In the genomic region with DNA sequence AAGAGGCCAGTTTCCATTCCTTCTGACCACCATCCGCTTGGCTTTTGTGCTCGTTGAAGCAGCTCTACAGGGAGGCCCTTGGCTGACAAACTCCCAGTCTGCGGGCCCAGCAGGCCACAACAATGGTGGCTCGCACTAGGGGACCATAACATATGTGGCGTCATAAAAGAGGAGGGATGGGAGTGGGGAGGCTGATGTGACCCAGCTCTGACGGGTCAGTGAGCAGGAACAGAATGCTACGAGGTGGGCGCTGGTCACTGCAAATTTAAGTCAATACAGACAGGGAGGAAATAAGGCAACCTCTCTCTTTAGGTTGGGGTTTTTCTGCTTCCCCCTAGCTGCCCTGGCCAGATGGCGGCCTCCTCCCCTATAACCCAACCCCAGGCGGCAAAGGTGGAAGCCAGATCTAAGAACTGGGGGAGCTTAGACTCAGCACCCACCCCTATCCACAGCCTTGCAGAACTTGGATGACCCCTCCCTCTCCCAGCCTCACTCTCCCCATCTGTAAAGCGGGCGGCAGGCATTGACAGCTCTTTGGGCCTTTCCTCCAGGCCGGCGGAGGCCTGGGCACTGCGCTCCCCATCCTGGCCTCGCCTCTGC, we compare ENCODE assay signal across 2 cellular contexts.
TF ChIP-seq lines count a peak whose summit lies in the region.

No MANE protein-coding gene starts in this region.

TF ChIP-seq in SK-N-SH, 30 proteins besides CTCF, POLR2A, EP300 and RAD21 (continued from another document):
- TF ChIP-seq JUND (IDR thresholded peaks at IDR 0.05) (no peak), CHD2 (IDR thresholded peaks at IDR 0.05; ENCODE audit: low read length, partially characterized antibody) (no peak), GATA2 (CRISPR knock-in tag; IDR thresholded peaks at IDR 0.05) (no peak)
- TF ChIP-seq, protein P1, sequence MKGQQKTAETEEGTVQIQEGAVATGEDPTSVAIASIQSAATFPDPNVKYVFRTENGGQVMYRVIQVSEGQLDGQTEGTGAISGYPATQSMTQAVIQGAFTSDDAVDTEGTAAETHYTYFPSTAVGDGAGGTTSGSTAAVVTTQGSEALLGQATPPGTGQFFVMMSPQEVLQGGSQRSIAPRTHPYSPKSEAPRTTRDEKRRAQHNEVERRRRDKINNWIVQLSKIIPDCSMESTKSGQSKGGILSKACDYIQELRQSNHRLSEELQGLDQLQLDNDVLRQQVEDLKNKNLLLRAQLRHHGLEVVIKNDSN (IDR thresholded peaks at IDR 0.05; ENCODE audit: borderline replicate concordance, low read depth), result no peak
TF ChIP-seq in SK-N-SH: peak in this region for 0.

TF ChIP-seq in SK-N-SH treated with all-trans-retinoic acid at 6 μM for 48 hours, 23 proteins besides CTCF, POLR2A, EP300 and RAD21 (continued from another document):
- TF ChIP-seq, protein P2, sequence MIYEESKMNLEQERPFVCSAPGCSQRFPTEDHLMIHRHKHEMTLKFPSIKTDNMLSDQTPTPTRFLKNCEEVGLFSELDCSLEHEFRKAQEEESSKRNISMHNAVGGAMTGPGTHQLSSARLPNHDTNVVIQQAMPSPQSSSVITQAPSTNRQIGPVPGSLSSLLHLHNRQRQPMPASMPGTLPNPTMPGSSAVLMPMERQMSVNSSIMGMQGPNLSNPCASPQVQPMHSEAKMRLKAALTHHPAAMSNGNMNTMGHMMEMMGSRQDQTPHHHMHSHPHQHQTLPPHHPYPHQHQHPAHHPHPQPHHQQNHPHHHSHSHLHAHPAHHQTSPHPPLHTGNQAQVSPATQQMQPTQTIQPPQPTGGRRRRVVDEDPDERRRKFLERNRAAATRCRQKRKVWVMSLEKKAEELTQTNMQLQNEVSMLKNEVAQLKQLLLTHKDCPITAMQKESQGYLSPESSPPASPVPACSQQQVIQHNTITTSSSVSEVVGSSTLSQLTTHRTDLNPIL (CRISPR knock-in tag; IDR thresholded peaks at IDR 0.05; ENCODE audit: low read depth), result no peak
- TF ChIP-seq, protein P3, sequence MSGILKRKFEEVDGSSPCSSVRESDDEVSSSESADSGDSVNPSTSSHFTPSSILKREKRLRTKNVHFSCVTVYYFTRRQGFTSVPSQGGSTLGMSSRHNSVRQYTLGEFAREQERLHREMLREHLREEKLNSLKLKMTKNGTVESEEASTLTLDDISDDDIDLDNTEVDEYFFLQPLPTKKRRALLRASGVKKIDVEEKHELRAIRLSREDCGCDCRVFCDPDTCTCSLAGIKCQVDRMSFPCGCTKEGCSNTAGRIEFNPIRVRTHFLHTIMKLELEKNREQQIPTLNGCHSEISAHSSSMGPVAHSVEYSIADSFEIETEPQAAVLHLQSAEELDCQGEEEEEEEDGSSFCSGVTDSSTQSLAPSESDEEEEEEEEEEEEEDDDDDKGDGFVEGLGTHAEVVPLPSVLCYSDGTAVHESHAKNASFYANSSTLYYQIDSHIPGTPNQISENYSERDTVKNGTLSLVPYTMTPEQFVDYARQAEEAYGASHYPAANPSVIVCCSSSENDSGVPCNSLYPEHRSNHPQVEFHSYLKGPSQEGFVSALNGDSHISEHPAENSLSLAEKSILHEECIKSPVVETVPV (CRISPR knock-in tag; IDR thresholded peaks at IDR 0.05), result no peak
- TF ChIP-seq SNAI2 (CRISPR knock-in tag; IDR thresholded peaks at IDR 0.05) (no peak), RARB (CRISPR knock-in tag; IDR thresholded peaks at IDR 0.05) (no peak), ZNF565 (CRISPR knock-in tag; conservative IDR thresholded peaks at IDR 0.05; ENCODE audit: low read depth) (no peak), PPARA (CRISPR knock-in tag; IDR thresholded peaks at IDR 0.05; ENCODE audit: borderline replicate concordance) (no peak), TOX (CRISPR knock-in tag; IDR thresholded peaks at IDR 0.05; ENCODE audit: borderline replicate concordance) (no peak), BACH2 (CRISPR knock-in tag; IDR thresholded peaks at IDR 0.05; ENCODE audit: borderline replicate concordance) (no peak), OSR1 (CRISPR knock-in tag; IDR thresholded peaks at IDR 0.05) (no peak), GLIS3 (CRISPR knock-in tag; IDR thresholded peaks at IDR 0.05) (no peak), ZFP3 (CRISPR knock-in tag; IDR thresholded peaks at IDR 0.05) (no peak)
- TF ChIP-seq, protein P4, sequence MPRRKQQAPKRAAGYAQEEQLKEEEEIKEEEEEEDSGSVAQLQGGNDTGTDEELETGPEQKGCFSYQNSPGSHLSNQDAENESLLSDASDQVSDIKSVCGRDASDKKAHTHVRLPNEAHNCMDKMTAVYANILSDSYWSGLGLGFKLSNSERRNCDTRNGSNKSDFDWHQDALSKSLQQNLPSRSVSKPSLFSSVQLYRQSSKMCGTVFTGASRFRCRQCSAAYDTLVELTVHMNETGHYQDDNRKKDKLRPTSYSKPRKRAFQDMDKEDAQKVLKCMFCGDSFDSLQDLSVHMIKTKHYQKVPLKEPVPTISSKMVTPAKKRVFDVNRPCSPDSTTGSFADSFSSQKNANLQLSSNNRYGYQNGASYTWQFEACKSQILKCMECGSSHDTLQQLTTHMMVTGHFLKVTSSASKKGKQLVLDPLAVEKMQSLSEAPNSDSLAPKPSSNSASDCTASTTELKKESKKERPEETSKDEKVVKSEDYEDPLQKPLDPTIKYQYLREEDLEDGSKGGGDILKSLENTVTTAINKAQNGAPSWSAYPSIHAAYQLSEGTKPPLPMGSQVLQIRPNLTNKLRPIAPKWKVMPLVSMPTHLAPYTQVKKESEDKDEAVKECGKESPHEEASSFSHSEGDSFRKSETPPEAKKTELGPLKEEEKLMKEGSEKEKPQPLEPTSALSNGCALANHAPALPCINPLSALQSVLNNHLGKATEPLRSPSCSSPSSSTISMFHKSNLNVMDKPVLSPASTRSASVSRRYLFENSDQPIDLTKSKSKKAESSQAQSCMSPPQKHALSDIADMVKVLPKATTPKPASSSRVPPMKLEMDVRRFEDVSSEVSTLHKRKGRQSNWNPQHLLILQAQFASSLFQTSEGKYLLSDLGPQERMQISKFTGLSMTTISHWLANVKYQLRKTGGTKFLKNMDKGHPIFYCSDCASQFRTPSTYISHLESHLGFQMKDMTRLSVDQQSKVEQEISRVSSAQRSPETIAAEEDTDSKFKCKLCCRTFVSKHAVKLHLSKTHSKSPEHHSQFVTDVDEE (CRISPR knock-in tag; IDR thresholded peaks at IDR 0.05), result no peak
